In the genomic region with DNA sequence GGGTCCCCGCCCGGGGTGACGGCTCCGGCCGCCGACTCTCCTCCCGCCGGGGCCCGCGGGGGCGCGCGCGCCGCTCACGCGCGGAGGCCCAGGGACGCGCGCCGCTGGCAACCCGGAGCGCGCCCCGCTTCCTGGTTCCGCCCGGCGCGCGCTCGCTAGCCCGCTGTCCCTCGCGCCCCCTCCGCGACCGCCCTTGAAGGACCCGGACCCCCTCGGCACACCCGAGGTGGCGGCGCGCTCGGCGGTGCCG, we compare ENCODE assay signal across 8 cellular contexts. TPM values are rescaled to one million over a fixed set of nuclear protein-coding genes. Genes with fewer than 3 reads are reported as not detected.
DNase-seq lines count a peak whose midpoint lies in the region; ATAC-seq, FAIRE-seq and TF ChIP-seq lines count a peak whose summit lies in the region.

A gene (minus strand): TSS at position 33 of the 250 bp plus-strand sequence. CDS start 44,264 bp downstream, outside the sequence.

- peak; percentile 77 to 94 (median 82) for ATAC-seq in heart right ventricle

- H2BK5ac ChIP-seq in trophoblast cell (ENCODE audit: low read depth, low read length, poor library complexity) = peak within 1 kb of the TSS; percentile 44

- no peak for FAIRE-seq in GM19239 (lab: Jason Lieb, UNC)

- peaks cover 6% of the 10 kb centered on the region for H3K79me2 ChIP-seq in trophoblast cell (ENCODE audit: control insufficient read depth, insufficient read depth, low read length, poor library complexity)

- no peak for TF ChIP-seq CTCF in C4-2B (conservative IDR thresholded peaks at IDR 0.05)
- no peak for TF ChIP-seq CTCF in adrenal gland (IDR thresholded peaks at IDR 0.05)
- TF ChIP-seq CTCF in heart right ventricle (IDR thresholded peaks at IDR 0.05) = no peak

- H4K8ac ChIP-seq in trophoblast cell (ENCODE audit: low read depth, low read length) = peak within 1 kb of the TSS; percentile 97

- peak within 1 kb of the TSS; percentile 93 for H3K18ac ChIP-seq in trophoblast cell (ENCODE audit: low read length)

- peak within 1 kb of the TSS; percentile 96 for H3K14ac ChIP-seq in trophoblast cell (ENCODE audit: low read length)

- peak in 1 of 2 donors; percentile 45 for TF ChIP-seq POLR2A in adrenal gland (IDR thresholded peaks at IDR 0.05)

- H2BK120ac ChIP-seq in trophoblast cell (ENCODE audit: insufficient read depth, low read length, poor library complexity) = peak within 1 kb of the TSS; percentile 89

- peak within 1 kb of the TSS; percentile 92 for H4K12ac ChIP-seq in trophoblast cell (ENCODE audit: low read depth, low read length)

- H3K9ac ChIP-seq in HUES64 (ENCODE audit: low read depth, low read length) (peak within 1 kb of the TSS; percentile 66), trophoblast cell (ENCODE audit: low read length) (peak within 1 kb of the TSS; percentile 84)

- H3K4ac ChIP-seq in trophoblast cell (ENCODE audit: low read depth, low read length) = peak within 1 kb of the TSS; percentile 90

- peak within 1 kb of the TSS; percentile 93 for H4K91ac ChIP-seq in trophoblast cell (ENCODE audit: low read depth, low read length)

- H3K9me3 ChIP-seq in HUES64 (ENCODE audit: insufficient read depth, low read depth, low read length) (no peaks in the 10 kb centered on the region), adrenal gland (replicated peaks in 1 of 3) (no peaks in the 10 kb centered on the region), heart right ventricle (no peaks in the 10 kb centered on the region), trophoblast cell (ENCODE audit: insufficient read depth, low read depth, low read length) (no peaks in the 10 kb centered on the region)

- H3K27me3 ChIP-seq in HUES64 (ENCODE audit: insufficient read depth, low read length) (no peaks in the 10 kb centered on the region), adrenal gland (no peaks in the 10 kb centered on the region), heart right ventricle (no peaks in the 10 kb centered on the region), trophoblast cell (ENCODE audit: insufficient read depth, low read length) (no peaks in the 10 kb centered on the region)

- under 1% methylated on average over 47 of the region's 47 CpGs for WGBS in HUES64
- 0 to 2% (median 0%) methylated on average over 15 to 47 of the region's 47 CpGs; no CpG with 5 or more reads in 1 of the 4 donors for WGBS in adrenal gland, 4 donors
- WGBS in heart right ventricle, 2 donors = 0% methylated on average over 20 to 47 of the region's 47 CpGs
- WGBS in trophoblast cell (ENCODE audit: extremely low coverage, insufficient coverage, insufficient read length) = no CpG with 5 or more reads among the region's 47 CpGs

- peak within 1 kb of the TSS; percentile 35 for H2AK5ac ChIP-seq in trophoblast cell (ENCODE audit: low read length)

- no peak within 1 kb of the TSS for H3K23ac ChIP-seq in trophoblast cell (ENCODE audit: low read length)

- DNase-seq in GM19239 (ENCODE audit: insufficient read length, low spot score) = peak; percentile 93
- peak; percentile 33 for DNase-seq in SW480 (ENCODE audit: low spot score)
- DNase-seq in adrenal gland = peak; percentile 37 to 75 (median 66)
- DNase-seq in heart right ventricle = peak; percentile 67 to 82
- DNase-seq in trophoblast cell = no peak
- no peak for DNase-seq in NCI-H187 treated with DMSO at 0.1 percent for 48 hours (lab: John Stamatoyannopoulos, UW)

- no peak within 1 kb of the TSS for H2BK12ac ChIP-seq in trophoblast cell (ENCODE audit: low read length)

- H3K36me3 ChIP-seq in HUES64 (ENCODE audit: insufficient read depth, low read length) = no peaks in the 10 kb centered on the region
- H3K36me3 ChIP-seq in adrenal gland (replicated peaks in 1 of 2) = no peaks in the 10 kb centered on the region
- no peaks in the 10 kb centered on the region for H3K36me3 ChIP-seq in heart right ventricle
- no peaks in the 10 kb centered on the region for H3K36me3 ChIP-seq in trophoblast cell (ENCODE audit: control insufficient read depth in 1 of 2, insufficient read depth in 2 of 2, low read length in 2 of 2)

- intact Hi-C loops in adrenal gland (cut with DNase I) (no loop called here), heart right ventricle (cut with DNase I) (loop anchor here in 1 of 10 donors (10.0 kb wide), 1 partner anchor 51 kb away; no protein-coding TSS in a partner anchor)

- H3K27ac ChIP-seq in C4-2B = peak within 1 kb of the TSS; percentile 81
- H3K27ac ChIP-seq in HUES64 (ENCODE audit: low read depth, low read length) = peak within 1 kb of the TSS; percentile 82; the same call in 1 of the 2 replicates
- H3K27ac ChIP-seq in adrenal gland = peak within 1 kb of the TSS; percentile 80 to 96 (median 92)
- H3K27ac ChIP-seq in heart right ventricle = peak within 1 kb of the TSS; percentile 66 to 98 (median 94)
- peak within 1 kb of the TSS; percentile 40 for H3K27ac ChIP-seq in trophoblast cell (ENCODE audit: low read depth, low read length)

- peak within 1 kb of the TSS; percentile 93 for H2AFZ ChIP-seq in trophoblast cell (ENCODE audit: insufficient read depth, low read length, poor library complexity)

- H3K4me1 ChIP-seq in HUES64 (ENCODE audit: insufficient read depth, low read length) (peaks cover 42% of the 10 kb centered on the region), adrenal gland (replicated peaks in 1 of 2) (peaks cover 11 to 48% of the 10 kb centered on the region in 2 donors), heart right ventricle (peaks cover 3 to 51% (median 35%) of the 10 kb centered on the region in 9 donors), trophoblast cell (ENCODE audit: control insufficient read depth in 1 of 2, insufficient read depth in 2 of 2, low read length in 2 of 2) (peaks cover 0 to 6% of the 10 kb centered on the region in 2 experiments)

- peaks cover 12% of the 10 kb centered on the region for H3K79me1 ChIP-seq in trophoblast cell (ENCODE audit: low read length)

- peak within 1 kb of the TSS; percentile 61 for H3K4me3 ChIP-seq in HUES64 (ENCODE audit: low read length)
- peak within 1 kb of the TSS; percentile 22 to 96 (median 70) for H3K4me3 ChIP-seq in adrenal gland
- peak within 1 kb of the TSS; percentile 83 to 99 (median 92) for H3K4me3 ChIP-seq in heart right ventricle
- H3K4me3 ChIP-seq in trophoblast cell (ENCODE audit: low read depth, low read length) = peak within 1 kb of the TSS; percentile 98

- peak within 1 kb of the TSS; percentile 88 for H3K4me2 ChIP-seq in trophoblast cell (ENCODE audit: low read length)

RNA-seq across cellular contexts. Expression of the gene that starts here (rescaled TPM):
- polyA plus RNA-seq in HUES64 (2013, experiment 1 of 2) = 23.0 TPM
- 27.8 TPM for polyA plus RNA-seq in HUES64 (2013, experiment 2 of 2)
- total RNA-seq in adrenal gland = 100 to 1,000 TPM in 6 of 8 donors, 10 to 100 TPM in 2; 79.0 to 128 (median 114) TPM
- polyA plus RNA-seq in adrenal gland = 10 to 100 TPM; 44.7 to 70.6 (median 58.1) TPM
- total RNA-seq in heart right ventricle = 10 to 100 TPM; 26.3 to 34.7 (median 30.8) TPM
- 10 to 100 TPM; 14.4 to 22.5 TPM for polyA plus RNA-seq in heart right ventricle
- 16.0 and 18.3 TPM in 2 replicates for polyA plus RNA-seq in trophoblast cell (2013)

Comparison
In these comparisons a context has a peak if more than half of its experiments do, and no peak if none do; other contexts are left out.
1. H3K27ac ChIP-seq: peak in every context shown above with its lines; median percentile 94 in heart right ventricle; 92 in adrenal gland; 82 in HUES64; 81 in C4-2B; 40 in trophoblast cell.
2. DNase-seq: peak in GM19239 (single experiment), SW480 (single experiment), adrenal gland (7 of 7) and heart right ventricle (2 of 2); none in trophoblast cell (0 of 2) and NCI-H187 treated with DMSO at 0.1 percent for 48 hours (single experiment).
3. Peak in every context shown above with its lines, with median percentiles within 50 percentile points of each other: H3K4me3 ChIP-seq.